Comparison of ENCODE assay signal across 8 cellular contexts in the genomic region with DNA sequence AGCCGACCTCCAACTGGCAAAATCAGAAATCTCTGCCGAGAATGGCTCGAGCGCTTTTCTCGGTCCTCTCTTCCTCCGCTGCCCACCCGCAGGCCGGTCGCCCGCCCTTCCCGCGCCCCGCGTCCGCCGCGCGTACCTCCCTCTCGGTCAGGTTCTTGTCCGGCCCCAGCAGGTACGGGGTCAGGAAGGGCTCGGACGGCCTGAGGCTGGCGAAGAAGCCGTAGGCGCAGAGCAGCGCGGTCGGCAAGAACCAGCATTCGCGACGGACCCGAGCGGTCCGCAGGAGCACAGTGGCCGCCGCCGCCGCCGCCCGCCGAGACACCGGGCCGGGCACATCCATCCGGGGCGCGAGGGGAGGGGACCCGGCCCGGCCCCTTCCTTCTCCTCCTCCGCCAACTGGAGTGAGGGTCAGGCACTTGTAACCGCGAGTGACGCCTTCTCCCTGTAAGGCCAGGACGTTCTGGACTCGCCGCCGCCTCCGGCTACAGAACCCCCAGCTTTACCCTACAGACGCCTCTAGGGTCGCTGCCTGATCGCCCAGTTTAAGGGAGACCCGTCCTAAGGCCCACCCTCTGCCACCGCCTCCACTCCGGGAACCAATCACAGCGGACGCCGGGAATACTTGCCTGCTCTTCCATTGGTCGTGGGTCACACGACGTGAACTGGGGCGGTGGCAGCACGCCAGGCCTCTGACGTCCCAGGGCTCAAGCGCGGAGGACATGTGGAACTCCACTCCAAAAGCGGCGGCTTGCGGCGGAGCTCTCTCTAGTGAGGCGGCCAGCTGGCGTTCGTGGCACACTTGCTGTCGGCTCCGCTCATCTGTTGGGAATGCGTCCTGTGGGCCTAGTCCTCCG. TPM values are rescaled to one million over a fixed set of nuclear protein-coding genes. Genes with fewer than 3 reads are reported as not detected.
DNase-seq lines count a peak whose midpoint lies in the region; ATAC-seq and TF ChIP-seq lines count a peak whose summit lies in the region.

Gene SLC19A2, minus strand, starts transcription at position 518 of the 854 bp plus-strand sequence. Its CDS starts 178 bp downstream, at position 340.

- WGBS in mammary epithelial cell (ENCODE audit: low coverage, missing lambda C conversion rate): 2% methylated on average over 59 of the region's 86 CpGs

- peak within 1 kb of the TSS; percentile 95 for H2AFZ ChIP-seq in mammary epithelial cell (ENCODE audit: low read depth, low read length)

- H3K9me3 ChIP-seq in AG04450 (ENCODE audit: control insufficient read depth, insufficient read depth, low read length) (no peaks in the 10 kb centered on the region; the same call in 1 of the 2 replicates), WERI-Rb-1 (ENCODE audit: severe bottlenecking) (no peaks in the 10 kb centered on the region), mammary epithelial cell (replicated peaks; ENCODE audit: insufficient read depth, low read length) (no peaks in the 10 kb centered on the region), iPS-20b (ENCODE audit: insufficient read depth, low read depth, low read length) (no peaks in the 10 kb centered on the region)

- peak within 1 kb of the TSS; percentile 83 for H3K4me2 ChIP-seq in mammary epithelial cell (ENCODE audit: insufficient read depth, low read depth, low read length)

- BruUV-seq in mammary epithelial cell (replicated peaks; lab: Mats Ljungman, UMichigan): no TSS peak

- H3K79me2 ChIP-seq in mammary epithelial cell (ENCODE audit: insufficient read depth, low read length): peaks cover 45% of the 10 kb centered on the region

- ATAC-seq in GM18870 (IDR thresholded peaks at IDR 0.05; ENCODE audit: unreplicated experiment) (peak; percentile 97), HG03135 (IDR thresholded peaks at IDR 0.05; ENCODE audit: unreplicated experiment) (peak; percentile 99)

- dilution Hi-C loops in mammary epithelial cell (cut with HindIII; ENCODE audit: low sequenced_read_pairs): no loop called here

- H3K4me1 ChIP-seq in mammary epithelial cell (ENCODE audit: insufficient read depth, low read length) (peaks cover 26% of the 10 kb centered on the region), iPS-20b (ENCODE audit: insufficient read depth, low read length) (peaks cover 47% of the 10 kb centered on the region)

- H3K9ac ChIP-seq in mammary epithelial cell (ENCODE audit: insufficient read depth, low read length): peak within 1 kb of the TSS; percentile 91
- H3K9ac ChIP-seq in iPS-20b (ENCODE audit: low read depth, low read length): peak within 1 kb of the TSS; percentile 79

- CTCF ChIA-PET in AG04450 (lab: Charles Lee) (interaction anchor here (0.7 kb wide), 1 partner anchor 137 kb away, joined by 3 read pairs; no protein-coding TSS in a partner anchor), mammary epithelial cell (lab: Charles Lee; ENCODE audit: low non-redundant PET) (interaction anchor here (0.7 kb wide), 1 partner anchor 568 kb away, joined by 4 read pairs; no protein-coding TSS in a partner anchor)

- no peaks in the 10 kb centered on the region for H4K20me1 ChIP-seq in mammary epithelial cell (ENCODE audit: insufficient read depth, low read length)

- in situ Hi-C loops in mammary epithelial cell (cut with MboI; ENCODE audit: low sequenced_read_pairs in 2 of 2): loop anchor here in 1 of 2 donors (5.0 kb wide), 1 partner anchor 42 kb away; no protein-coding TSS in a partner anchor

- TF ChIP-seq CTCF in AG04450 (IDR thresholded peaks at IDR 0.05; ENCODE audit: low read depth, low read length) (peak; percentile 41), WERI-Rb-1 (IDR thresholded peaks at IDR 0.05; ENCODE audit: low read depth, low read length) (peak; percentile 19; the same call in 1 of the 2 replicates), mammary epithelial cell (conservative IDR thresholded peaks at IDR 0.05 in 1 of 2, IDR thresholded peaks at IDR 0.05 in 1 of 2; ENCODE audit: extremely low read depth in 1 of 2, insufficient read depth in 1 of 2, low read depth in 1 of 2, low read length in 2 of 2) (peak in 1 of 2 donors; percentile 46)

- peak within 1 kb of the TSS; percentile 77 for H3K4me3 ChIP-seq in AG04450 (ENCODE audit: low read depth, low read length)
- peak within 1 kb of the TSS; percentile 64 for H3K4me3 ChIP-seq in WERI-Rb-1 (ENCODE audit: low read depth, low read length)
- peak within 1 kb of the TSS; percentile 73 to 80 (median 79) for H3K4me3 ChIP-seq in mammary epithelial cell (replicated peaks in 1 of 3; ENCODE audit: insufficient read depth in 1 of 3, low read depth in 2 of 3, low read length in 3 of 3)
- peak within 1 kb of the TSS; percentile 79 for H3K4me3 ChIP-seq in iPS-20b (ENCODE audit: low read length)
- H3K4me3 ChIP-seq in skin epidermis: peak within 1 kb of the TSS; percentile 64 to 97 (median 78)

- DNase-seq in AG04450 (ENCODE audit: low read depth, low spot score) (peak; percentile 98), NCI-H2196 (lab: John Stamatoyannopoulos, UW; ENCODE audit: unreplicated experiment) (peak; percentile 99), WERI-Rb-1 (peak; percentile 94), mammary epithelial cell (peak; percentile 99)

- H3K27ac ChIP-seq in AG04450 (ENCODE audit: low read depth, low read length) (peak within 1 kb of the TSS; percentile 99), WERI-Rb-1 (peak within 1 kb of the TSS; percentile 83), mammary epithelial cell (ENCODE audit: insufficient read depth, low read depth, low read length) (peak within 1 kb of the TSS; percentile 87), iPS-20b (ENCODE audit: low read length) (no peak within 1 kb of the TSS), skin epidermis (peak within 1 kb of the TSS; percentile 68 to 98 (median 89))

- intact Hi-C loops in mammary epithelial cell (cut with micrococcal nuclease): loop anchor here (1.0 to 10.0 kb wide), 6 partner anchors 25 to 319 kb away; partner anchors contain the start of genes BLZF1 and NME7

- POLR2A ChIA-PET in AG04450 (lab: Yijun Ruan, JAX): interaction anchor here (0.5 to 1.4 kb wide), 8 partner anchors 13 to 119 kb away, joined by 3 to 9 read pairs (median 3); partner anchors contain the start of genes BLZF1 and NME7

- no peaks in the 10 kb centered on the region for H3K27me3 ChIP-seq in AG04450 (ENCODE audit: control insufficient read depth, insufficient read depth, low read length)
- no peaks in the 10 kb centered on the region for H3K27me3 ChIP-seq in WERI-Rb-1 (ENCODE audit: insufficient read depth, low read depth, severe bottlenecking)
- no peaks in the 10 kb centered on the region for H3K27me3 ChIP-seq in mammary epithelial cell (ENCODE audit: insufficient read depth, low read length)
- H3K27me3 ChIP-seq in iPS-20b (ENCODE audit: insufficient read depth, low read length): no peaks in the 10 kb centered on the region

- no peaks in the 10 kb centered on the region for H3K36me3 ChIP-seq in WERI-Rb-1
- H3K36me3 ChIP-seq in mammary epithelial cell (ENCODE audit: insufficient read depth, low read length): no peaks in the 10 kb centered on the region
- no peaks in the 10 kb centered on the region; the same call in 1 of the 2 replicates for H3K36me3 ChIP-seq in iPS-20b (ENCODE audit: insufficient read depth, low read depth, low read length)

RNA-seq across cellular contexts. Expression of gene SLC19A2, which starts in this region (rescaled TPM):
- polyA plus RNA-seq in AG04450 (2011; rRNA removed) (4.8 and 6.0 TPM in 2 replicates), mammary epithelial cell (5.6 TPM)
- 5.3 and 7.8 TPM in 2 replicates for polyA minus RNA-seq in AG04450 (2011; rRNA and poly(A)+ RNA removed)
- total RNA-seq in mammary epithelial cell: 10 to 100 TPM in 1 of 2 donors, 1 to 10 TPM in 1; 6.3 to 11.0 TPM
- polyA minus RNA-seq in mammary epithelial cell: 10.6 TPM
